In genomic region chr1:20119351-20119750, GRCh38 we compare ENCODE assay signal across 19 cellular contexts. TPM values are rescaled to one million over a fixed set of nuclear protein-coding genes. Genes with fewer than 3 reads are reported as not detected.
DNase-seq lines count a peak whose midpoint lies in the region; ATAC-seq and TF ChIP-seq lines count a peak whose summit lies in the region.
"Had no signal": no experiment of that assay in that cellular context is flagged by ENCODE, and none has a peak within 500 bp of the region (broad histone marks: within the 10 kb centered on the region; RNA-seq: fewer than 3 reads in every experiment).

Gene PLA2G2D, minus strand, starts transcription at chr1:20119536. Its CDS starts 38 bp downstream, at chr1:20119498.

- H3K36me3 ChIP-seq in lower lobe of right lung = no peaks in the 10 kb centered on the region
- H3K36me3 ChIP-seq: HAP-1 had no signal

- no peak within 1 kb of the TSS for H3K4me3 ChIP-seq in lower lobe of right lung
- H3K4me3 ChIP-seq: HAP-1, SK-N-MC had no signal

- no peak within 1 kb of the TSS for H3K4me3 Mint-ChIP-seq in dendritic cell treated with granulocyte-macrophage colony-stimulating factor and Interleukin-4, amounts not matched to agents 40 ng/mL and 50 ng/mL, for 4 days
- no peak within 1 kb of the TSS for H3K4me3 Mint-ChIP-seq in stimulated activated memory B cell treated with anti-CD40 and anti-IgM and Interleukin-4, amounts not matched to agents 10 μg/mL and 1 μg/mL and 100 μg/mL, for 72 hours
- H3K4me3 Mint-ChIP-seq: CD8-positive, alpha-beta T cell had no signal

- no peaks in the 10 kb centered on the region for H3K27me3 ChIP-seq in lower lobe of right lung (ENCODE audit: low read depth)

- H3K9me3 ChIP-seq in lower lobe of right lung = no peaks in the 10 kb centered on the region
- H3K9me3 ChIP-seq: HAP-1 had no signal

- peaks cover 33% of the 10 kb centered on the region for H3K4me1 Mint-ChIP-seq in dendritic cell treated with granulocyte-macrophage colony-stimulating factor and Interleukin-4, amounts not matched to agents 40 ng/mL and 50 ng/mL, for 4 days (ENCODE audit: low read depth)
- peaks cover 53% of the 10 kb centered on the region for H3K4me1 Mint-ChIP-seq in stimulated activated memory B cell treated with anti-CD40 and anti-IgM and Interleukin-4, amounts not matched to agents 10 μg/mL and 1 μg/mL and 100 μg/mL, for 72 hours

- DNase-seq in CD1c-positive myeloid dendritic cell (ENCODE audit: extremely low spot score) (peak; percentile 5), MV-4-11 (lab: John Stamatoyannopoulos, UW) (peak; percentile 67), lower lobe of right lung (no peak)
- DNase-seq: CD8-positive, alpha-beta T cell; Karpas-422; NCI-H1436 treated with DMSO at 0.1 percent for 48 hours; NCI-H2081; NCI-H526; NK-92 treated with Interleukin-12 subunit alpha and Interleukin-12 subunit beta, amount 100 ng/mL, for 24 hours had no signal

- ATAC-seq in stimulated activated memory B cell treated with anti-CD40 and anti-IgM and Interleukin-4, amounts not matched to agents 10 μg/mL and 1 μg/mL and 100 μg/mL, for 72 hours = peak; percentile 34
- ATAC-seq in HG03432 (IDR thresholded peaks at IDR 0.05; ENCODE audit: unreplicated experiment) = no peak
- ATAC-seq in lower lobe of right lung = no peak
- no peak for ATAC-seq in HG02571 (IDR thresholded peaks at IDR 0.05; ENCODE audit: unreplicated experiment)
- ATAC-seq: CD8-positive, alpha-beta T cell; Panc1; Right ventricle myocardium inferior had no signal

- H3K27ac ChIP-seq in lower lobe of right lung = no peak within 1 kb of the TSS
- H3K27ac ChIP-seq: SK-N-MC had no signal

- no peaks in the 10 kb centered on the region for H3K36me3 Mint-ChIP-seq in dendritic cell treated with granulocyte-macrophage colony-stimulating factor and Interleukin-4, amounts not matched to agents 40 ng/mL and 50 ng/mL, for 4 days (ENCODE audit: low read depth)
- no peaks in the 10 kb centered on the region for H3K36me3 Mint-ChIP-seq in stimulated activated memory B cell treated with anti-CD40 and anti-IgM and Interleukin-4, amounts not matched to agents 10 μg/mL and 1 μg/mL and 100 μg/mL, for 72 hours
- H3K36me3 Mint-ChIP-seq: CD8-positive, alpha-beta T cell had no signal

- H3K9me3 Mint-ChIP-seq in dendritic cell treated with granulocyte-macrophage colony-stimulating factor and Interleukin-4, amounts not matched to agents 40 ng/mL and 50 ng/mL, for 4 days = no peaks in the 10 kb centered on the region
- H3K9me3 Mint-ChIP-seq in stimulated activated memory B cell treated with anti-CD40 and anti-IgM and Interleukin-4, amounts not matched to agents 10 μg/mL and 1 μg/mL and 100 μg/mL, for 72 hours = no peaks in the 10 kb centered on the region
- H3K9me3 Mint-ChIP-seq: CD8-positive, alpha-beta T cell had no signal

- no peak for TF ChIP-seq CTCF in lower lobe of right lung (IDR thresholded peaks at IDR 0.05)

- peak within 1 kb of the TSS; percentile 51 for H3K27ac Mint-ChIP-seq in dendritic cell treated with granulocyte-macrophage colony-stimulating factor and Interleukin-4, amounts not matched to agents 40 ng/mL and 50 ng/mL, for 4 days
- H3K27ac Mint-ChIP-seq in stimulated activated memory B cell treated with anti-CD40 and anti-IgM and Interleukin-4, amounts not matched to agents 10 μg/mL and 1 μg/mL and 100 μg/mL, for 72 hours = peak within 1 kb of the TSS; percentile 72
- H3K27ac Mint-ChIP-seq: CD8-positive, alpha-beta T cell had no signal

- intact Hi-C loops in dendritic cell treated with granulocyte-macrophage colony-stimulating factor and Interleukin-4, amounts not matched to agents 40 ng/mL and 50 ng/mL, for 4 days (cut with micrococcal nuclease) = no loop called here
- intact Hi-C loops in lower lobe of right lung (cut with DNase I) = no loop called here

- H3K4me1 ChIP-seq in lower lobe of right lung = peaks cover 4% of the 10 kb centered on the region
- H3K4me1 ChIP-seq: HAP-1 had no signal

- H3K27me3 Mint-ChIP-seq in dendritic cell treated with granulocyte-macrophage colony-stimulating factor and Interleukin-4, amounts not matched to agents 40 ng/mL and 50 ng/mL, for 4 days = peaks cover 42% of the 10 kb centered on the region
- no peaks in the 10 kb centered on the region for H3K27me3 Mint-ChIP-seq in stimulated activated memory B cell treated with anti-CD40 and anti-IgM and Interleukin-4, amounts not matched to agents 10 μg/mL and 1 μg/mL and 100 μg/mL, for 72 hours

RNA-seq across cellular contexts. Expression of gene PLA2G2D, which starts in this region (rescaled TPM):
- total RNA-seq in lower lobe of right lung = 0.27 TPM
- total RNA-seq: A673; CD8-positive, alpha-beta T cell; Daoy; Right ventricle myocardium inferior had no signal
